In the genomic region with DNA sequence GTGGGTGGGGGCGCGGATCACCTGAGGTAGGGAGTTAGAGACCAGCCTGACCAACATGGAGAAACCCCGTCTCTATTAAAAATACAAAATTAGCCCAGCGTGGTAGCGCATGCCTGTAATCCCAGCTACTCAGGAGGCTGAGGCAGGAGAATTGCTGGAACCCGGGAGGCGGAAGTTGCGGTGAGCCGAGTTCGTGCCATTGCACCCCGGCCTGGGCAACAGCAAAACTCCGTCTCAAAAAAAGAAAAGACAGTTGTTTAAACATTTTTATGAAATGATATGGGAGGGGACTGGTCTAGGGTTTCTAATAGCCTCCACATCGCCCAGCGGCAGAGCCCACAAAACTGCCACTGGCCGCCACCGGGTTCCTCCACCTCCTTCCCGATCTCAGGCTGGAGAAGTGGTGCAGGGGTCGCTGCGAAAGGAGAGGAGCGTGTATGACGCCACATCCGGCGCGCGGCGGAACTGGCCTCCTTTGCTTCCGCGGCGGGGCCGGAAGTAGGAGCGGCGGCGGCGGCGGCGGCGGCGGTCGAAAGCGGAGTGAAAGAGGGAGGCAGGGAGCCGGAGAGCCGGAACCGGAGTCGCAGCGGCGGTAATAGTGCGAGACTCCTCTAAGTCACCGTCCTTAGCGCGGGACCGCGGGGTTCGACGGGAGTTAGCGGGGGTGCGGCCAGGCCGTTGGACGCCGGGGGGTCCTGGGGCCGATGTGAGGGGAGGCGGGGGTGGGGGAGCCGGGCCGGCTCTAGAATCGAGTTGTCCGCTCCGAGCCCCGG, we compare ENCODE assay signal across 8 cellular contexts. TPM values are rescaled to one million over a fixed set of nuclear protein-coding genes. Genes with fewer than 3 reads are reported as not detected.
A peak's percentile ranks its signal among the peaks of the same experiment; 100 is the strongest.
DNase-seq lines count a peak whose midpoint lies in the region; ATAC-seq and TF ChIP-seq lines count a peak whose summit lies in the region.

Gene PPP4C, plus strand, starts transcription at position 492 of the 773 bp plus-strand sequence. CDS start 384 bp downstream, outside the sequence.

- no peaks in the 10 kb centered on the region for H4K20me1 ChIP-seq in mammary epithelial cell (ENCODE audit: insufficient read depth, low read length)

- H3K27me3 Mint-ChIP-seq in WTC11 (ENCODE audit: low read depth) (no peaks in the 10 kb centered on the region), immature natural killer cell (ENCODE audit: low read depth in 3 of 3) (peaks cover 7 to 16% (median 9%) of the 10 kb centered on the region in 3 donors)

- H3K9ac ChIP-seq in mammary epithelial cell (ENCODE audit: insufficient read depth, low read length), result peak within 1 kb of the TSS; percentile 91

- peaks cover 58% of the 10 kb centered on the region for H3K79me2 ChIP-seq in mammary epithelial cell (ENCODE audit: insufficient read depth, low read length)

- peaks cover 22% of the 10 kb centered on the region for H3K36me3 ChIP-seq in mammary epithelial cell (ENCODE audit: insufficient read depth, low read length)

- H3K4me3 ChIP-seq in mammary epithelial cell (replicated peaks in 1 of 3; ENCODE audit: insufficient read depth in 1 of 3, low read depth in 2 of 3, low read length in 3 of 3), result peak within 1 kb of the TSS; percentile 78 to 99 (median 89)

- peak; percentile 79 for ATAC-seq in HG03066 (IDR thresholded peaks at IDR 0.05; ENCODE audit: low read depth, unreplicated experiment)
- ATAC-seq in WTC11, result peak; percentile 84
- no peak for ATAC-seq in HG03378 (IDR thresholded peaks at IDR 0.05; ENCODE audit: unreplicated experiment)

- peaks cover 14% of the 10 kb centered on the region for H3K4me1 ChIP-seq in mammary epithelial cell (ENCODE audit: insufficient read depth, low read length)

- POLR2A ChIA-PET in WTC11 (lab: Charles Lee), result interaction anchor here (0.7 to 2.1 kb wide), 5 partner anchors 9 to 177 kb away, joined by 3 to 8 read pairs (median 6); partner anchors contain the start of genes ALDOA, SEZ6L2, TBX6 and YPEL3

- peak within 1 kb of the TSS; percentile 56 for H2AFZ ChIP-seq in mammary epithelial cell (ENCODE audit: low read depth, low read length)

- H3K27ac ChIP-seq in mammary epithelial cell (ENCODE audit: insufficient read depth, low read depth, low read length), result peak within 1 kb of the TSS; percentile 80

- H3K27ac Mint-ChIP-seq in WTC11 (peak within 1 kb of the TSS; percentile 97), immature natural killer cell (peak within 1 kb of the TSS; percentile 93 to 99 (median 98))

- peaks cover 22% of the 10 kb centered on the region for H3K4me1 Mint-ChIP-seq in WTC11
- H3K4me1 Mint-ChIP-seq in immature natural killer cell, result peaks cover 40 to 46% of the 10 kb centered on the region in 2 donors

- H3K36me3 Mint-ChIP-seq in WTC11 (peaks cover 44% of the 10 kb centered on the region), immature natural killer cell (peaks cover 0 to 17% (median 4%) of the 10 kb centered on the region in 3 donors)

- peak within 1 kb of the TSS; percentile 91 for H3K4me2 ChIP-seq in mammary epithelial cell (ENCODE audit: insufficient read depth, low read depth, low read length)

- in situ Hi-C loops in mammary epithelial cell (cut with MboI; ENCODE audit: low sequenced_read_pairs in 2 of 2), result loop anchor here in 1 of 2 donors (25.0 kb wide), 2 partner anchors 112 to 337 kb away; partner anchors contain the start of genes BOLA2B, CORO1A, SLX1A and SULT1A3

- H3K9me3 ChIP-seq in mammary epithelial cell (replicated peaks; ENCODE audit: insufficient read depth, low read length), result no peaks in the 10 kb centered on the region

- TF ChIP-seq POLR2A in GM15510 (IDR thresholded peaks at IDR 0.05; ENCODE audit: borderline replicate concordance, extremely low read depth, insufficient read length), result peak; percentile 92

- CTCF ChIA-PET in WTC11 (lab: Charles Lee), result interaction anchor here (1.0 to 6.0 kb wide), 6 partner anchors 10 to 37 kb away, joined by 3 to 45 read pairs (median 8); partner anchors contain the start of genes ALDOA and TBX6
- CTCF ChIA-PET in mammary epithelial cell (lab: Charles Lee; ENCODE audit: low non-redundant PET), result no interaction called here

- no peak for TF ChIP-seq CTCF in WTC11 (IDR thresholded peaks at IDR 0.05)
- no peak for TF ChIP-seq CTCF in mammary epithelial cell (conservative IDR thresholded peaks at IDR 0.05 in 1 of 2, IDR thresholded peaks at IDR 0.05 in 1 of 2; ENCODE audit: extremely low read depth in 1 of 2, insufficient read depth in 1 of 2, low read depth in 1 of 2, low read length in 2 of 2)

- dilution Hi-C loops in mammary epithelial cell (cut with HindIII; ENCODE audit: low sequenced_read_pairs), result loop anchor here (5.0 kb wide), 2 partner anchors 73 to 103 kb away; partner anchors contain the start of gene TAOK2

- DNase-seq in NCI-H226, result peak; percentile 84
- peak; percentile 90 for DNase-seq in WTC11 (ENCODE audit: low spot score)
- DNase-seq in mammary epithelial cell, result peak; percentile 85
- DNase-seq in immature natural killer cell, result peak; percentile 92 to 93 (median 93)
- DNase-seq in smooth muscle cell of the brain vasculature (ENCODE audit: low read depth, low spot score), result peak; percentile 74

- peak within 1 kb of the TSS; percentile 89 for H3K4me3 Mint-ChIP-seq in WTC11
- peak within 1 kb of the TSS; percentile 89 to 96 (median 94) for H3K4me3 Mint-ChIP-seq in immature natural killer cell

- no peaks in the 10 kb centered on the region for H3K9me3 Mint-ChIP-seq in WTC11
- no peaks in the 10 kb centered on the region for H3K9me3 Mint-ChIP-seq in immature natural killer cell

- 8% methylated on average over 19 of the region's 67 CpGs for WGBS in mammary epithelial cell (ENCODE audit: low coverage, missing lambda C conversion rate)

- BruUV-seq in mammary epithelial cell (replicated peaks; lab: Mats Ljungman, UMichigan), result TSS peak; percentile 93

- intact Hi-C loops in mammary epithelial cell (cut with micrococcal nuclease), result loop anchor here (1.0 to 2.0 kb wide), 2 partner anchors 9 to 15 kb away; partner anchors contain the start of gene TBX6

- H3K27me3 ChIP-seq in mammary epithelial cell (ENCODE audit: insufficient read depth, low read length), result no peaks in the 10 kb centered on the region

TF ChIP-seq in WTC11, 78 proteins besides CTCF, POLR2A, EP300 and RAD21 (continues in another document):
- no peak for TF ChIP-seq ZNF423 (CRISPR knock-in tag; IDR thresholded peaks at IDR 0.05)
- TF ChIP-seq NFE2L1 (CRISPR knock-in tag; IDR thresholded peaks at IDR 0.05), result peak; percentile 29; the same call in 1 of the 2 replicates
- no peak for TF ChIP-seq E2F4 (CRISPR knock-in tag; IDR thresholded peaks at IDR 0.05; ENCODE audit: borderline replicate concordance, low read depth)
- no peak for TF ChIP-seq ELF4 (CRISPR knock-in tag; IDR thresholded peaks at IDR 0.05; ENCODE audit: low read depth)
- TF ChIP-seq, protein P1, sequence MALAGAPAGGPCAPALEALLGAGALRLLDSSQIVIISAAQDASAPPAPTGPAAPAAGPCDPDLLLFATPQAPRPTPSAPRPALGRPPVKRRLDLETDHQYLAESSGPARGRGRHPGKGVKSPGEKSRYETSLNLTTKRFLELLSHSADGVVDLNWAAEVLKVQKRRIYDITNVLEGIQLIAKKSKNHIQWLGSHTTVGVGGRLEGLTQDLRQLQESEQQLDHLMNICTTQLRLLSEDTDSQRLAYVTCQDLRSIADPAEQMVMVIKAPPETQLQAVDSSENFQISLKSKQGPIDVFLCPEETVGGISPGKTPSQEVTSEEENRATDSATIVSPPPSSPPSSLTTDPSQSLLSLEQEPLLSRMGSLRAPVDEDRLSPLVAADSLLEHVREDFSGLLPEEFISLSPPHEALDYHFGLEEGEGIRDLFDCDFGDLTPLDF (CRISPR knock-in tag; IDR thresholded peaks at IDR 0.05), result no peak
- no peak for TF ChIP-seq SMAD4 (CRISPR knock-in tag; IDR thresholded peaks at IDR 0.05)
- no peak for TF ChIP-seq NR2C2 (CRISPR knock-in tag; IDR thresholded peaks at IDR 0.05)
- TF ChIP-seq ZNF671 (CRISPR knock-in tag; IDR thresholded peaks at IDR 0.05), result no peak
- TF ChIP-seq ZNF317 (CRISPR knock-in tag; IDR thresholded peaks at IDR 0.05; ENCODE audit: borderline replicate concordance, low read depth), result no peak
- TF ChIP-seq PREB (CRISPR knock-in tag; IDR thresholded peaks at IDR 0.05; ENCODE audit: borderline replicate concordance), result no peak
- no peak for TF ChIP-seq EMX1 (CRISPR knock-in tag; IDR thresholded peaks at IDR 0.05)
- peak; percentile 43; the same call in 1 of the 2 replicates for TF ChIP-seq TEAD1 (CRISPR knock-in tag; IDR thresholded peaks at IDR 0.05)
- TF ChIP-seq IRF1 (CRISPR knock-in tag; IDR thresholded peaks at IDR 0.05), result no peak

RNA-seq across cellular contexts. Expression of gene PPP4C, which starts in this region (rescaled TPM):
- total RNA-seq in WTC11 (2021) (159 to 164 TPM (median 161 TPM) in 3 replicates), mammary epithelial cell (100 to 1,000 TPM; 125 to 221 TPM)
- polyA plus RNA-seq in mammary epithelial cell (193 TPM), immature natural killer cell (100 to 1,000 TPM; 244 to 365 (median 317) TPM)
- polyA minus RNA-seq in mammary epithelial cell, result 303 TPM
